ENCODE assay signal across 33 cellular contexts in genomic region chr15:51388726-51389125, GRCh38. TPM values are rescaled to one million over a fixed set of nuclear protein-coding genes. Genes with fewer than 3 reads are reported as not detected.
A peak's percentile ranks its signal among the peaks of the same experiment; 100 is the strongest.
DNase-seq lines count a peak whose midpoint lies in the region; ATAC-seq and TF ChIP-seq lines count a peak whose summit lies in the region.
"Had no signal": no experiment of that assay in that cellular context is flagged by ENCODE, and none has a peak within 500 bp of the region (broad histone marks: within the 10 kb centered on the region; RNA-seq: fewer than 3 reads in every experiment).

No MANE protein-coding gene starts in this region.

- H3K4me1 Mint-ChIP-seq in glutamatergic neuron (ENCODE audit: low read depth, unreplicated experiment): peaks cover 47% of the 10 kb centered on the region
- H3K4me1 Mint-ChIP-seq: B cell; CD4-positive, CD25-positive, alpha-beta regulatory T cell; CD8-positive, alpha-beta memory T cell had no signal

- H3K36me3 ChIP-seq in thyroid gland: no peaks in the 10 kb centered on the region
- H3K36me3 ChIP-seq: BE2C; BLaER1; BLaER1 treated with 17β-estradiol and CSF1 and Interleukin-3, amounts not matched to agents 10 nM and 100 nM had no signal

- H3K9me3 ChIP-seq in thyroid gland: no peaks in the 10 kb centered on the region
- H3K9me3 ChIP-seq: A549; BE2C; BLaER1; BLaER1 treated with 17β-estradiol and CSF1 and Interleukin-3, amounts not matched to agents 10 nM and 100 nM had no signal

- H3K27ac Mint-ChIP-seq in glutamatergic neuron (ENCODE audit: unreplicated experiment): no peak overlapping the region
- H3K27ac Mint-ChIP-seq: B cell; CD14-positive monocyte; CD4-positive, alpha-beta memory T cell; CD4-positive, alpha-beta T cell; CD8-positive, alpha-beta T cell had no signal

- DNase-seq in glutamatergic neuron (no peak), thyroid gland (peak; percentile 67 to 73)
- DNase-seq in activated CD4-positive, alpha-beta T cell treated with anti-CD3 and anti-CD28 coated beads, Interleukin-2, amount 50 U/mL, for 48 hours: no peak
- DNase-seq: 8988T; ACHN; AML-193; BE2C; C1 segment of cervical spinal cord; Caco-2; Calu3; CD4-positive, alpha-beta memory T cell; CD4-positive, alpha-beta T cell; CD4-positive, CD25-positive, alpha-beta regulatory T cell; CD8-positive, alpha-beta memory T cell; CD8-positive, alpha-beta T cell; COR-L47; DMS 273 treated with DMSO at 0.1 percent for 48 hours; DMS153; DMS53; DMS79; DMS79 treated with DMSO at 0.1 percent for 48 hours; DND-41; EL had no signal

- H3K4me3 ChIP-seq in thyroid gland (replicated peaks in 1 of 3): no peak overlapping the region
- H3K4me3 ChIP-seq: A549; BLaER1; BLaER1 treated with 17β-estradiol and CSF1 and Interleukin-3, amounts not matched to agents 10 nM and 100 nM had no signal

- H3K4me3 Mint-ChIP-seq in glutamatergic neuron (ENCODE audit: unreplicated experiment): peak overlapping the region; percentile 60
- H3K4me3 Mint-ChIP-seq: B cell; CD14-positive monocyte; CD4-positive, alpha-beta memory T cell; CD4-positive, alpha-beta T cell; CD4-positive, CD25-positive, alpha-beta regulatory T cell; CD8-positive, alpha-beta memory T cell; CD8-positive, alpha-beta T cell had no signal

- no peak for TF ChIP-seq POLR2A in thyroid gland (IDR thresholded peaks at IDR 0.05)

- no peak for ATAC-seq in HG03175 (IDR thresholded peaks at IDR 0.05; ENCODE audit: unreplicated experiment)
- ATAC-seq: A549; CD8-positive, alpha-beta T cell had no signal

- H3K4me1 ChIP-seq in thyroid gland: no peaks in the 10 kb centered on the region
- H3K4me1 ChIP-seq: A549, BE2C, BLaER1, Caco-2 had no signal

- no peaks in the 10 kb centered on the region for H3K36me3 Mint-ChIP-seq in glutamatergic neuron (ENCODE audit: unreplicated experiment)
- H3K36me3 Mint-ChIP-seq: CD14-positive monocyte; CD4-positive, alpha-beta memory T cell; CD4-positive, CD25-positive, alpha-beta regulatory T cell; CD8-positive, alpha-beta memory T cell; CD8-positive, alpha-beta T cell had no signal

- H3K27me3 ChIP-seq in thyroid gland: no peaks in the 10 kb centered on the region
- H3K27me3 ChIP-seq: BE2C; BLaER1; BLaER1 treated with 17β-estradiol and CSF1 and Interleukin-3, amounts not matched to agents 10 nM and 100 nM had no signal

- intact Hi-C loops in thyroid gland (cut with DNase I): loop anchor here (5.0 to 10.0 kb wide), 2 partner anchors 154 to 246 kb away; no protein-coding TSS in a partner anchor

- H3K27me3 Mint-ChIP-seq in glutamatergic neuron (ENCODE audit: unreplicated experiment): peaks cover 9% of the 10 kb centered on the region
- H3K27me3 Mint-ChIP-seq: CD4-positive, alpha-beta T cell had no signal

- H3K9me3 Mint-ChIP-seq in glutamatergic neuron (ENCODE audit: unreplicated experiment): peaks cover 13% of the 10 kb centered on the region
- H3K9me3 Mint-ChIP-seq: CD14-positive monocyte; CD4-positive, alpha-beta T cell; CD8-positive, alpha-beta T cell had no signal

- 60 to 63% methylated on average over 7 of the region's 7 CpGs for WGBS in thyroid gland, 2 donors

- TF ChIP-seq CTCF in glutamatergic neuron (IDR thresholded peaks at IDR 0.05; ENCODE audit: partially characterized antibody, unreplicated experiment): no peak
- TF ChIP-seq CTCF in thyroid gland (IDR thresholded peaks at IDR 0.05): no peak

- no peak overlapping the region for H3K27ac ChIP-seq in thyroid gland
- H3K27ac ChIP-seq: 22Rv1; A549; BLaER1; BLaER1 treated with 17β-estradiol and CSF1 and Interleukin-3, amounts not matched to agents 10 nM and 100 nM; C4-2B had no signal

RNA-seq across cellular contexts. Expression of gene GLDN, which starts 47.3 kb away (rescaled TPM):
- total RNA-seq in glutamatergic neuron (ENCODE audit: unreplicated experiment) (0.56 TPM), thyroid gland (1 to 10 TPM in 2 of 4 donors, under 1 TPM in 2; 0.27 to 1.8 (median 1.2) TPM)
- total RNA-seq: A673; B cell; Calu3; CD4-positive, alpha-beta memory T cell; CD4-positive, alpha-beta T cell; CD4-positive, CD25-positive, alpha-beta regulatory T cell; CD8-positive, alpha-beta memory T cell; CD8-positive, alpha-beta T cell had no signal

RNA-seq across cellular contexts. Expression of gene CYP19A1, which starts 50.3 kb away (rescaled TPM):
- not detected for total RNA-seq in glutamatergic neuron (ENCODE audit: unreplicated experiment)
- total RNA-seq in thyroid gland: 1 to 10 TPM; 1.6 to 5.5 (median 4.5) TPM
- total RNA-seq: A172; B cell; Calu3; CD4-positive, alpha-beta memory T cell; CD4-positive, alpha-beta T cell; CD8-positive, alpha-beta memory T cell; CD8-positive, alpha-beta T cell had no signal

Comparison
In these comparisons a context has a peak if more than half of its experiments do, and no peak if none do; other contexts are left out.
1. DNase-seq: peak in thyroid gland (2 of 2); none in glutamatergic neuron (single experiment) and activated CD4-positive, alpha-beta T cell treated with anti-CD3 and anti-CD28 coated beads, Interleukin-2, amount 50 U/mL, for 48 hours (0 of 2).